ENCODE assay signal across 4 cellular contexts in the genomic region with DNA sequence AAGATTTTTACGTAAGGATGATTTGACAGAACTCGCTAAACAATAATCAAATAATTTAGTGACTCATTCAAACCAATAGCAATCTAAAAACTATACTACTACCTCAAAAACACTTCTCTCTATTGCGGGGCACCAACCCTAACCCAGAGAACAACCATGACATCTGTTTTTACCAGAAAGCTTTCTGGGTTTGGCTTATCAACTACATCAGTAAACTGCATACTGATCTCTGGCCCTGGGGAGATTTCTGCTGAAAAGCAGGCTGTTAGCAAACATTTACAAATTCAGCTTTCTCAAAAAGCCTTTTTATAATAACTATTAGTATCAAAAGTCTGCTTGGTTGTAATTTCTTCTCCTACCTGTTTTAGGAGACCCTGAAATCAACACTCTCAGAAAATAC.
"Had no signal": no experiment of that assay in that cellular context is flagged by ENCODE, and none has a peak within 500 bp of the region (broad histone marks: within the 10 kb centered on the region; RNA-seq: fewer than 3 reads in every experiment).

No MANE protein-coding gene starts in this region.

- H3K4me1 Mint-ChIP-seq: H9 had no signal

- H3K4me3 Mint-ChIP-seq: H9 had no signal

- H3K9me3 Mint-ChIP-seq: H9 had no signal

- DNase-seq: GM23248, H9, HCEC 1CT, IMR-90 had no signal

- H3K9ac ChIP-seq: GM23248 had no signal

- H3K27ac Mint-ChIP-seq: H9 had no signal

- H2AFZ ChIP-seq: GM23248 had no signal

- H3K27ac ChIP-seq: GM23248 had no signal

- H3K4me3 ChIP-seq: GM23248 had no signal
